Comparison of ENCODE assay signal across 13 cellular contexts in genomic region chr3:189325454-189325853, GRCh38.
DNase-seq lines count a peak whose midpoint lies in the region; FAIRE-seq and TF ChIP-seq lines count a peak whose summit lies in the region.
"Had no signal": no experiment of that assay in that cellular context is flagged by ENCODE, and none has a peak within 500 bp of the region (broad histone marks: within the 10 kb centered on the region; RNA-seq: fewer than 3 reads in every experiment).

No MANE protein-coding gene starts in this region.

- no peaks in the 10 kb centered on the region for H3K79me2 ChIP-seq in astrocyte (ENCODE audit: insufficient read depth, low read length)

- H3K4me3 Mint-ChIP-seq in astrocyte (ENCODE audit: unreplicated experiment) (no peak overlapping the region), nephron (no peak overlapping the region)
- H3K4me3 Mint-ChIP-seq: H9 had no signal

- no peak overlapping the region for H3K9ac ChIP-seq in astrocyte (ENCODE audit: low read length)

- peaks cover 61% of the 10 kb centered on the region for H3K27me3 ChIP-seq in astrocyte (ENCODE audit: insufficient read depth, low read length)
- H3K27me3 ChIP-seq: suprapubic skin had no signal

- H3K27ac ChIP-seq in astrocyte (ENCODE audit: low read depth, low read length) = no peak overlapping the region
- H3K27ac ChIP-seq: suprapubic skin had no signal

- peaks cover 17% of the 10 kb centered on the region for H3K4me1 ChIP-seq in astrocyte (ENCODE audit: insufficient read depth, low read length)

- peaks cover 1% of the 10 kb centered on the region for H3K27me3 Mint-ChIP-seq in astrocyte (ENCODE audit: low read depth, unreplicated experiment)
- H3K27me3 Mint-ChIP-seq in nephron (ENCODE audit: low read depth) = no peaks in the 10 kb centered on the region

- H3K4me3 ChIP-seq in astrocyte (ENCODE audit: insufficient read depth, low read depth, low read length) = no peak overlapping the region
- H3K4me3 ChIP-seq: GM12878, suprapubic skin had no signal

- FAIRE-seq in astrocyte (lab: Jason Lieb, UNC) = no peak

- H3K9me3 ChIP-seq in astrocyte (ENCODE audit: insufficient read depth, low read depth, low read length) = no peaks in the 10 kb centered on the region
- H3K9me3 ChIP-seq: suprapubic skin had no signal

- no peaks in the 10 kb centered on the region for H3K36me3 ChIP-seq in astrocyte (ENCODE audit: insufficient read depth, low read length)
- H3K36me3 ChIP-seq: suprapubic skin had no signal

- peak overlapping the region; percentile 90 for H3K27ac Mint-ChIP-seq in astrocyte (ENCODE audit: unreplicated experiment)
- H3K27ac Mint-ChIP-seq in nephron = peak overlapping the region; percentile 61 to 95 (median 75)
- H3K27ac Mint-ChIP-seq: H9 had no signal

- H3K4me1 Mint-ChIP-seq in astrocyte (ENCODE audit: low read depth, unreplicated experiment) = peaks cover 22% of the 10 kb centered on the region
- H3K4me1 Mint-ChIP-seq in nephron = peaks cover 15% of the 10 kb centered on the region
- H3K4me1 Mint-ChIP-seq: H9 had no signal

- no peaks in the 10 kb centered on the region for H3K36me3 Mint-ChIP-seq in astrocyte (ENCODE audit: low read depth, unreplicated experiment)
- no peaks in the 10 kb centered on the region for H3K36me3 Mint-ChIP-seq in nephron (ENCODE audit: low read depth)

- in situ Hi-C loops in Caki2 (cut with HindIII; ENCODE audit: low pct_unique_long_range_greater_than_20kb, low sequenced_read_pairs) = no loop called here

- no peak overlapping the region for H2AFZ ChIP-seq in astrocyte (ENCODE audit: low read depth, low read length)

- H3K9me3 Mint-ChIP-seq in astrocyte (ENCODE audit: unreplicated experiment) (no peaks in the 10 kb centered on the region), nephron (no peaks in the 10 kb centered on the region)
- H3K9me3 Mint-ChIP-seq: H9 had no signal

- DNase-seq in Caki2 (ENCODE audit: low read depth) = peak; percentile 23
- DNase-seq in M059J (ENCODE audit: low read depth) = peak; percentile 44
- no peak for DNase-seq in astrocyte (ENCODE audit: low read depth)
- no peak for DNase-seq in NCI-H446 (lab: John Stamatoyannopoulos, UW)
- no peak for DNase-seq in retina
- DNase-seq in HPDE6-E6E7 (ENCODE audit: extremely low spot score) = no peak
- DNase-seq: erythroblast, H9, midbrain, right cardiac atrium had no signal

- H4K20me1 ChIP-seq in astrocyte (ENCODE audit: insufficient read depth, low read length) = no peaks in the 10 kb centered on the region

- TF ChIP-seq CTCF in astrocyte (IDR thresholded peaks at IDR 0.05; ENCODE audit: insufficient read depth, low read depth, low read length) (no peak), nephron (IDR thresholded peaks at IDR 0.05; ENCODE audit: unreplicated experiment in 3 of 3) (no peak)

- no peak overlapping the region for H3K4me2 ChIP-seq in astrocyte (ENCODE audit: low read length)

Comparison
In these comparisons a context has a peak if more than half of its experiments do, and no peak if none do; other contexts are left out.
1. DNase-seq: peak in Caki2 (single experiment) and M059J (single experiment); none in astrocyte (single experiment), NCI-H446 (0 of 2), retina (single experiment) and HPDE6-E6E7 (single experiment).